11 cellular contexts compared by ENCODE assay signal in genomic region chr11:68347345-68347744, GRCh38.
"Had no signal": no experiment of that assay in that cellular context is flagged by ENCODE, and none has a peak within 500 bp of the region (broad histone marks: within the 10 kb centered on the region; RNA-seq: fewer than 3 reads in every experiment).

No MANE protein-coding gene starts in this region.

- H3K27me3 ChIP-seq: body of pancreas, transverse colon had no signal

- H3K9me3 ChIP-seq: body of pancreas, transverse colon had no signal

- DNase-seq: activated naive CD4-positive, alpha-beta T cell treated with anti-CD3 and anti-CD28 coated beads, Interleukin-2, amount 50 U/mL, for 16 hours; body of pancreas; cortex of kidney; effector memory CD4-positive, alpha-beta T cell; hippocampal formation; naive thymus-derived CD4-positive, alpha-beta T cell; T-helper 2 cell; transverse colon had no signal

- ATAC-seq: body of pancreas; naive thymus-derived CD4-positive, alpha-beta T cell had no signal

- H3K27me3 Mint-ChIP-seq: central memory CD8-positive, alpha-beta T cell; naive thymus-derived CD4-positive, alpha-beta T cell had no signal

- H3K4me1 Mint-ChIP-seq: central memory CD8-positive, alpha-beta T cell had no signal

- H3K9me3 Mint-ChIP-seq: activated T-helper 2 cell treated with anti-CD3 and anti-CD28 coated beads, Interferon-gamma antibody, Interleukin-2, Interleukin-4, amounts not matched to agents 10 μg/mL and 5 μg/mL and 100 μg/mL, durations not matched to agents 14 hours and 24 hours and 36 hours; central memory CD8-positive, alpha-beta T cell had no signal

- H3K4me3 ChIP-seq: body of pancreas, skin epidermis, transverse colon had no signal

- H3K4me3 Mint-ChIP-seq: central memory CD8-positive, alpha-beta T cell; naive thymus-derived CD4-positive, alpha-beta T cell had no signal

- H3K27ac Mint-ChIP-seq: activated T-helper 2 cell treated with anti-CD3 and anti-CD28 coated beads, Interferon-gamma antibody, Interleukin-2, Interleukin-4, amounts not matched to agents 10 μg/mL and 5 μg/mL and 100 μg/mL, durations not matched to agents 14 hours and 24 hours and 36 hours had no signal
